In genomic region chr4:100224160-100224559, GRCh38 we compare ENCODE assay signal across 37 cellular contexts. TPM values are rescaled to one million over a fixed set of nuclear protein-coding genes. Genes with fewer than 3 reads are reported as not detected.
"Had no signal": no experiment of that assay in that cellular context is flagged by ENCODE, and none has a peak within 500 bp of the region (broad histone marks: within the 10 kb centered on the region; RNA-seq: fewer than 3 reads in every experiment).

No MANE protein-coding gene starts in this region.

- H3K4me1 ChIP-seq: adrenal gland, body of pancreas, breast epithelium had no signal

- H3K4me3 ChIP-seq: adrenal gland, body of pancreas, breast epithelium had no signal

- H3K27ac Mint-ChIP-seq: activated B cell treated with CpG ODN at 0.5 μM for 24 hours; activated CD4-positive, alpha-beta memory T cell treated with anti-CD3 and anti-CD28 coated beads for 36 hours; activated CD4-positive, alpha-beta T cell treated with anti-CD3 and anti-CD28 coated beads, Interleukin-2, amount 10 ng/mL, durations not matched to agents 24 days and 14 days; activated CD8-positive, alpha-beta T cell treated with anti-CD3 and anti-CD28 coated beads for 36 hours; activated naive CD4-positive, alpha-beta T cell treated with anti-CD3 and anti-CD28 coated beads for 36 hours; activated naive CD4-positive, alpha-beta T cell treated with anti-CD3 and anti-CD28 coated beads, Interleukin-2, amount 50 U/mL, for 72 hours; activated naive CD8-positive, alpha-beta T cell treated with anti-CD3 and anti-CD28 coated beads for 36 hours; activated T-cell treated with anti-CD3 and anti-CD28 coated beads, Interleukin-2, amount 50 U/mL, for 72 hours; activated T-helper 1 cell treated with anti-CD3 and anti-CD28 coated beads, Interleukin-12 subunit alpha, Interleukin-12 subunit beta, Interleukin-2, Interleukin-4 antibody, amounts not matched to agents 30 ng/mL and 10 ng/mL and 1 ng/mL, durations not matched to agents 14 hours and 24 hours and 36 hours; activated T-helper 17 cell treated with anti-CD3 and anti-CD28 coated beads, Interleukin-2, amount 50 U/mL, for 72 hours; T-helper 1 cell treated with Interleukin-12 subunit alpha and Interleukin-12 subunit beta and Interleukin-4 antibody, amounts not matched to agents 30 μg/mL and 1 μg/mL, for 36 hours; T-helper 2 cell treated with Interferon-gamma antibody and Interleukin-4, amounts not matched to agents 5 μg/mL and 100 μg/mL, for 36 hours had no signal

- H3K27ac ChIP-seq: adrenal gland, body of pancreas, brain microvascular endothelial cell, breast epithelium, VCaP had no signal

- H3K4me3 Mint-ChIP-seq: activated B cell treated with CpG ODN at 0.5 μM for 24 hours; activated CD4-positive, alpha-beta memory T cell treated with anti-CD3 and anti-CD28 coated beads for 36 hours; activated CD4-positive, alpha-beta T cell treated with anti-CD3 and anti-CD28 coated beads, Interleukin-2, amount 10 ng/mL, durations not matched to agents 24 days and 14 days; activated CD8-positive, alpha-beta T cell treated with anti-CD3 and anti-CD28 coated beads for 36 hours; activated naive CD4-positive, alpha-beta T cell treated with anti-CD3 and anti-CD28 coated beads for 36 hours; activated naive CD8-positive, alpha-beta T cell treated with anti-CD3 and anti-CD28 coated beads for 36 hours; activated T-cell treated with anti-CD3 and anti-CD28 coated beads, Interleukin-2, amount 50 U/mL, for 4 hours; activated T-cell treated with anti-CD3 and anti-CD28 coated beads, Interleukin-2, amount 50 U/mL, for 72 hours; activated T-helper 1 cell treated with anti-CD3 and anti-CD28 coated beads, Interleukin-12 subunit alpha, Interleukin-12 subunit beta, Interleukin-2, Interleukin-4 antibody, amounts not matched to agents 30 ng/mL and 10 ng/mL and 1 ng/mL, durations not matched to agents 14 hours and 24 hours and 36 hours; activated T-helper 17 cell treated with anti-CD3 and anti-CD28 coated beads, Interleukin-2, amount 50 U/mL, for 72 hours; central memory CD8-positive, alpha-beta T cell; T-helper 1 cell treated with Interleukin-12 subunit alpha and Interleukin-12 subunit beta and Interleukin-4 antibody, amounts not matched to agents 30 μg/mL and 1 μg/mL, for 36 hours; T-helper 2 cell treated with Interferon-gamma antibody and Interleukin-4, amounts not matched to agents 5 μg/mL and 100 μg/mL, for 36 hours had no signal

- H3K36me3 ChIP-seq: adrenal gland, brain microvascular endothelial cell, breast epithelium had no signal

- ATAC-seq: activated CD8-positive, alpha-beta T cell treated with anti-CD3 and anti-CD28 coated beads for 36 hours; activated naive CD4-positive, alpha-beta T cell treated with anti-CD3 and anti-CD28 coated beads, Interleukin-2, amount 50 U/mL, for 72 hours; activated T-cell treated with anti-CD3 and anti-CD28 coated beads, Interleukin-2, amount 50 U/mL, for 4 hours; activated T-cell treated with anti-CD3 and anti-CD28 coated beads, Interleukin-2, amount 50 U/mL, for 72 hours; activated T-helper 17 cell treated with anti-CD3 and anti-CD28 coated beads, Interleukin-2, amount 50 U/mL, for 72 hours; body of pancreas had no signal

- H3K27me3 Mint-ChIP-seq: activated CD4-positive, alpha-beta T cell treated with anti-CD3 and anti-CD28 coated beads, Interleukin-2, amount 10 ng/mL, durations not matched to agents 24 days and 14 days had no signal

- H3K27me3 ChIP-seq: adrenal gland, body of pancreas, brain microvascular endothelial cell, breast epithelium had no signal

- H3K36me3 Mint-ChIP-seq: activated CD4-positive, alpha-beta memory T cell treated with anti-CD3 and anti-CD28 coated beads for 36 hours had no signal

- H3K4me1 Mint-ChIP-seq: activated B cell treated with CpG ODN at 0.5 μM for 24 hours; activated CD4-positive, alpha-beta T cell treated with anti-CD3 and anti-CD28 coated beads, Interleukin-2, amount 10 ng/mL, durations not matched to agents 24 days and 14 days; activated naive CD8-positive, alpha-beta T cell treated with anti-CD3 and anti-CD28 coated beads for 36 hours; activated T-helper 17 cell treated with anti-CD3 and anti-CD28 coated beads, Interleukin-2, amount 50 U/mL, for 72 hours; central memory CD8-positive, alpha-beta T cell had no signal

- DNase-seq: activated B cell treated with CpG ODN at 0.5 μM for 24 hours; activated CD4-positive, alpha-beta memory T cell treated with anti-CD3 and anti-CD28 coated beads for 36 hours; activated CD4-positive, alpha-beta T cell treated with anti-CD3 and anti-CD28 coated beads for 4 hours; activated CD4-positive, alpha-beta T cell treated with anti-CD3 and anti-CD28 coated beads, Interleukin-2, amount 10 ng/mL, durations not matched to agents 24 days and 14 days; activated CD4-positive, alpha-beta T cell treated with anti-CD3 and anti-CD28 coated beads, Interleukin-2, amount 50 U/mL, for 1 hour; activated CD4-positive, alpha-beta T cell treated with anti-CD3 and anti-CD28 coated beads, Interleukin-2, amount 50 U/mL, for 4 hours; activated CD4-positive, CD25-positive, alpha-beta regulatory T cell treated with anti-CD3 and anti-CD28 coated beads, Interleukin-2, amount 50 U/mL, for 72 hours; activated CD8-positive, alpha-beta memory T cell treated with anti-CD3 and anti-CD28 coated beads, Interleukin-2, amount 50 U/mL, for 4 hours; activated CD8-positive, alpha-beta T cell treated with anti-CD3 and anti-CD28 coated beads for 36 hours; activated effector memory CD4-positive, alpha-beta T cell treated with anti-CD3 and anti-CD28 coated beads, Interleukin-2, amount 50 U/mL, for 16 hours; activated gamma-delta T cell treated with Interleukin-2 at 50 U/mL for 16 hours; activated naive CD4-positive, alpha-beta T cell; activated naive CD4-positive, alpha-beta T cell treated with anti-CD3 and anti-CD28 coated beads for 36 hours; activated naive CD4-positive, alpha-beta T cell treated with anti-CD3 and anti-CD28 coated beads, Interleukin-2, amount 50 U/mL, for 16 hours; activated naive CD8-positive, alpha-beta T cell treated with anti-CD3 and anti-CD28 coated beads for 36 hours; activated T-cell treated with anti-CD3 and anti-CD28 coated beads for 4 hours; activated T-cell treated with anti-CD3 and anti-CD28 coated beads, Interleukin-2, amount 50 U/mL, for 1 hour; activated T-cell treated with anti-CD3 and anti-CD28 coated beads, Interleukin-2, amount 50 U/mL, for 4 hours; activated T-cell treated with anti-CD3 and anti-CD28 coated beads, Interleukin-2, amount 50 U/mL, for 72 hours; adrenal gland; amniotic stem cell; aorta; body of pancreas; brain microvascular endothelial cell; caudate nucleus; cerebellar nuclear complex; T-helper 1 cell; T-helper 2 cell; T-helper 9 cell had no signal

RNA-seq across cellular contexts. Expression of gene DDIT4L, which starts 33.9 kb away (rescaled TPM):
- total RNA-seq: activated B cell treated with CpG ODN at 0.5 μM for 24 hours had no signal
